In the genomic region with DNA sequence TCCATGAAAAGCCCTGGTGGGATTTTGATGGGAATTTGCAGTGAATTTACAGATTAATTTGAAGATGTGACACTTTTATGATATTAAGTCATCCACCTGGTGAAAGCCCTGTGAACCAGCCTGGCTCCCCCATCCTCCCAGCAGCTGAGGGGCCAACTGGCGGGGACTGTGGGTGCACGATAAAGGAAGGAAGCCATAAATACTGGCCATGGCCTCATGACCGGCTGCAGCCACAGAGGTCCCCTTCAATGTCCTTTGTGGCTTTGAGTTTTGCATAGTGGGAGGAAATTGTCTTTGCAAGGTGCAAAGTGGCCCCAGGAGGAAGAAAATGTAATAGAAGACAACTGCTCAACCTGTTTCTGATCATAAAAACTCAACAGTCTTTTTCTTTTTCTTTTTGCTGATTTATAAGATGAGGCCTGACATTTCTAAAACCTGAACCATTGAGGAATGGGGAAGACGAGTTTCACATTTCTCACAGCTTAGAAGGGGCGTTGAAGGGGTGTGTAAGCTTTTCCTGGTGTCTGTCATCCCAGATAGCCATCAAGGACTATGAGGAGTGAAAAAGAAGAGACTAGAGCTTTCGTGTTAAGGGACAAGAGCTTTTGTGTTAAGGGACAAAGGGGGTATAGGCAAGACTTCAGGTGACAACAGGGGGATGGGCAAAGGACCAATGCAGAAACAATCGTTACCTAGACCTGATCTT, we compare ENCODE assay signal across 16 cellular contexts. TPM values are rescaled to one million over a fixed set of nuclear protein-coding genes. Genes with fewer than 3 reads are reported as not detected.
DNase-seq lines count a peak whose midpoint lies in the region; ATAC-seq and TF ChIP-seq lines count a peak whose summit lies in the region.
"Had no signal": no experiment of that assay in that cellular context is flagged by ENCODE, and none has a peak within 500 bp of the region (broad histone marks: within the 10 kb centered on the region; RNA-seq: fewer than 3 reads in every experiment).

No MANE protein-coding gene starts in this region.

- H3K4me1 Mint-ChIP-seq in stimulated activated memory B cell treated with anti-CD40 and anti-IgM and Interleukin-4, amounts not matched to agents 10 μg/mL and 1 μg/mL and 100 μg/mL, for 72 hours = peaks cover 28% of the 10 kb centered on the region
- peaks cover 19% of the 10 kb centered on the region for H3K4me1 Mint-ChIP-seq in WTC11

- peak; percentile 21 for DNase-seq in SKM-1 treated with dmso at 0.1 percent for 144 hours (lab: John Stamatoyannopoulos, UW; ENCODE audit: unreplicated experiment)
- no peak for DNase-seq in SKM-1 (lab: John Stamatoyannopoulos, UW; ENCODE audit: unreplicated experiment)
- DNase-seq in NOMO-1 treated with DMSO at 0.1 percent for 48 hours (lab: John Stamatoyannopoulos, UW; ENCODE audit: unreplicated experiment) = peak; percentile 91
- no peak for DNase-seq in NCI-H526 treated with DMSO at 0.1 percent for 48 hours (lab: John Stamatoyannopoulos, UW)
- DNase-seq in activated naive CD4-positive, alpha-beta T cell treated with Interleukin-2 at 50 U/mL for 16 hours = no peak
- no peak for DNase-seq in WTC11 (ENCODE audit: low spot score)
- DNase-seq: 8988T; activated T-cell treated with anti-CD3 and anti-CD28 coated beads, Interleukin-2, amount 50 U/mL, for 24 hours; erythroblast; NCI-H510A; nephron progenitor cell; stomach had no signal

- POLR2A ChIA-PET in WTC11 (lab: Charles Lee) = no interaction called here

- peaks cover 16% of the 10 kb centered on the region for H3K27me3 Mint-ChIP-seq in stimulated activated memory B cell treated with anti-CD40 and anti-IgM and Interleukin-4, amounts not matched to agents 10 μg/mL and 1 μg/mL and 100 μg/mL, for 72 hours
- H3K27me3 Mint-ChIP-seq in WTC11 (ENCODE audit: low read depth) = peaks cover 13% of the 10 kb centered on the region

- CTCF ChIA-PET in WTC11 (lab: Charles Lee) = interaction anchor here (0.7 kb wide), 1 partner anchor 17 kb away, joined by 4 read pairs; a partner anchor contains a TSS

- H3K36me3 Mint-ChIP-seq in stimulated activated memory B cell treated with anti-CD40 and anti-IgM and Interleukin-4, amounts not matched to agents 10 μg/mL and 1 μg/mL and 100 μg/mL, for 72 hours = no peaks in the 10 kb centered on the region
- peaks cover 13% of the 10 kb centered on the region for H3K36me3 Mint-ChIP-seq in WTC11

- no peak overlapping the region for H3K27ac Mint-ChIP-seq in stimulated activated memory B cell treated with anti-CD40 and anti-IgM and Interleukin-4, amounts not matched to agents 10 μg/mL and 1 μg/mL and 100 μg/mL, for 72 hours
- H3K27ac Mint-ChIP-seq in WTC11 = no peak overlapping the region
- H3K27ac Mint-ChIP-seq: activated T-cell treated with anti-CD3 and anti-CD28 coated beads, Interleukin-2, amount 50 U/mL, for 24 hours; nephron progenitor cell had no signal

- H3K9me3 Mint-ChIP-seq in stimulated activated memory B cell treated with anti-CD40 and anti-IgM and Interleukin-4, amounts not matched to agents 10 μg/mL and 1 μg/mL and 100 μg/mL, for 72 hours = peaks cover 2% of the 10 kb centered on the region
- peaks cover 26% of the 10 kb centered on the region for H3K9me3 Mint-ChIP-seq in WTC11
- H3K9me3 Mint-ChIP-seq: activated T-cell treated with anti-CD3 and anti-CD28 coated beads, Interleukin-2, amount 50 U/mL, for 24 hours had no signal

- ATAC-seq in HG02885 (IDR thresholded peaks at IDR 0.05; ENCODE audit: poor library complexity, unreplicated experiment) (peak; percentile 53), WTC11 (no peak)
- peak; percentile 89 for ATAC-seq in stimulated activated memory B cell treated with anti-CD40 and anti-IgM and Interleukin-4, amounts not matched to agents 10 μg/mL and 1 μg/mL and 100 μg/mL, for 72 hours

- H3K4me3 Mint-ChIP-seq in stimulated activated memory B cell treated with anti-CD40 and anti-IgM and Interleukin-4, amounts not matched to agents 10 μg/mL and 1 μg/mL and 100 μg/mL, for 72 hours = peak overlapping the region; percentile 52
- H3K4me3 Mint-ChIP-seq in WTC11 = no peak overlapping the region
- H3K4me3 Mint-ChIP-seq: activated T-cell treated with anti-CD3 and anti-CD28 coated beads, Interleukin-2, amount 50 U/mL, for 24 hours; nephron progenitor cell had no signal

- no peak for TF ChIP-seq CTCF in WTC11 (IDR thresholded peaks at IDR 0.05)

TF ChIP-seq in WTC11, 78 proteins besides CTCF, POLR2A, EP300 and RAD21:
- TF ChIP-seq JUN (CRISPR knock-in tag; IDR thresholded peaks at IDR 0.05) = no peak
- TF ChIP-seq CREM (CRISPR knock-in tag; IDR thresholded peaks at IDR 0.05) = no peak
- no peak for TF ChIP-seq EMX1 (CRISPR knock-in tag; IDR thresholded peaks at IDR 0.05)
- TF ChIP-seq, protein P1, sequence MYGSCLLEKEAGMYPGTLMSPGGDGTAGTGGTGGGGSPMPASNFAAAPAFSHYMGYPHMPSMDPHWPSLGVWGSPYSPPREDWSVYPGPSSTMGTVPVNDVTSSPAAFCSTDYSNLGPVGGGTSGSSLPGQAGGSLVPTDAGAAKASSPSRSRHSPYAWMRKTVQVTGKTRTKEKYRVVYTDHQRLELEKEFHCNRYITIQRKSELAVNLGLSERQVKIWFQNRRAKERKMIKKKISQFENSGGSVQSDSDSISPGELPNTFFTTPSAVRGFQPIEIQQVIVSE (CRISPR knock-in tag; IDR thresholded peaks at IDR 0.05; ENCODE audit: borderline replicate concordance) = no peak
- no peak for TF ChIP-seq ZNF263 (CRISPR knock-in tag; IDR thresholded peaks at IDR 0.05; ENCODE audit: low read depth)
- TF ChIP-seq GABPB1 (CRISPR knock-in tag; IDR thresholded peaks at IDR 0.05) = no peak
- TF ChIP-seq, protein P2, sequence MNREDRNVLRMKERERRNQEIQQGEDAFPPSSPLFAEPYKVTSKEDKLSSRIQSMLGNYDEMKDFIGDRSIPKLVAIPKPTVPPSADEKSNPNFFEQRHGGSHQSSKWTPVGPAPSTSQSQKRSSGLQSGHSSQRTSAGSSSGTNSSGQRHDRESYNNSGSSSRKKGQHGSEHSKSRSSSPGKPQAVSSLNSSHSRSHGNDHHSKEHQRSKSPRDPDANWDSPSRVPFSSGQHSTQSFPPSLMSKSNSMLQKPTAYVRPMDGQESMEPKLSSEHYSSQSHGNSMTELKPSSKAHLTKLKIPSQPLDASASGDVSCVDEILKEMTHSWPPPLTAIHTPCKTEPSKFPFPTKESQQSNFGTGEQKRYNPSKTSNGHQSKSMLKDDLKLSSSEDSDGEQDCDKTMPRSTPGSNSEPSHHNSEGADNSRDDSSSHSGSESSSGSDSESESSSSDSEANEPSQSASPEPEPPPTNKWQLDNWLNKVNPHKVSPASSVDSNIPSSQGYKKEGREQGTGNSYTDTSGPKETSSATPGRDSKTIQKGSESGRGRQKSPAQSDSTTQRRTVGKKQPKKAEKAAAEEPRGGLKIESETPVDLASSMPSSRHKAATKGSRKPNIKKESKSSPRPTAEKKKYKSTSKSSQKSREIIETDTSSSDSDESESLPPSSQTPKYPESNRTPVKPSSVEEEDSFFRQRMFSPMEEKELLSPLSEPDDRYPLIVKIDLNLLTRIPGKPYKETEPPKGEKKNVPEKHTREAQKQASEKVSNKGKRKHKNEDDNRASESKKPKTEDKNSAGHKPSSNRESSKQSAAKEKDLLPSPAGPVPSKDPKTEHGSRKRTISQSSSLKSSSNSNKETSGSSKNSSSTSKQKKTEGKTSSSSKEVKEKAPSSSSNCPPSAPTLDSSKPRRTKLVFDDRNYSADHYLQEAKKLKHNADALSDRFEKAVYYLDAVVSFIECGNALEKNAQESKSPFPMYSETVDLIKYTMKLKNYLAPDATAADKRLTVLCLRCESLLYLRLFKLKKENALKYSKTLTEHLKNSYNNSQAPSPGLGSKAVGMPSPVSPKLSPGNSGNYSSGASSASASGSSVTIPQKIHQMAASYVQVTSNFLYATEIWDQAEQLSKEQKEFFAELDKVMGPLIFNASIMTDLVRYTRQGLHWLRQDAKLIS (CRISPR knock-in tag; IDR thresholded peaks at IDR 0.05; ENCODE audit: borderline replicate concordance) = no peak

RNA-seq across cellular contexts. Expression of a gene that starts 6.3 kb away (rescaled TPM):
- total RNA-seq in WTC11 (2021) = 201 to 231 TPM (median 213 TPM) in 3 replicates

RNA-seq across cellular contexts. Expression of a gene that starts 16.9 kb away (rescaled TPM):
- 1,404 to 1,452 TPM (median 1,412 TPM) in 3 replicates for total RNA-seq in WTC11 (2021)

RNA-seq across cellular contexts. Expression of a gene that starts 29.3 kb away (rescaled TPM):
- total RNA-seq in WTC11 (2021) = 7.6 to 8.3 TPM (median 7.8 TPM) in 3 replicates

RNA-seq across cellular contexts. Expression of a gene that starts 39.1 kb away (rescaled TPM):
- 0.21 TPM in 1 of 3 replicates, not detected in the others for total RNA-seq in WTC11 (2021)
- total RNA-seq: cardiac muscle cell; stomach; T-helper 2 cell treated with Interferon-gamma antibody and Interleukin-4, amounts not matched to agents 100 ng/mL and 5 ng/mL, for 36 hours had no signal

RNA-seq across cellular contexts. Expression of a gene that starts 50.1 kb away (rescaled TPM):
- 0.27 TPM in 1 of 3 replicates, not detected in the others for total RNA-seq in WTC11 (2021)
- total RNA-seq: cardiac muscle cell had no signal

Comparison
In these comparisons a context has a peak if more than half of its experiments do, and no peak if none do; other contexts are left out.
1. DNase-seq: peak in SKM-1 treated with dmso at 0.1 percent for 144 hours (single experiment) and NOMO-1 treated with DMSO at 0.1 percent for 48 hours (single experiment); none in SKM-1 (single experiment), NCI-H526 treated with DMSO at 0.1 percent for 48 hours (single experiment), activated naive CD4-positive, alpha-beta T cell treated with Interleukin-2 at 50 U/mL for 16 hours (single experiment) and WTC11 (single experiment).